8 cellular contexts compared by ENCODE assay signal in genomic region chr9:106862946-106863740, GRCh38. TPM values are rescaled to one million over a fixed set of nuclear protein-coding genes. Genes with fewer than 3 reads are reported as not detected.
DNase-seq lines count a peak whose midpoint lies in the region; TF ChIP-seq lines count a peak whose summit lies in the region.

TSS of gene ZNF462 (plus strand) at chr9:106863166. CDS start at chr9:106923384, 60,218 bp downstream.

- CTCF ChIA-PET in activated naive CD4-positive, alpha-beta T cell treated with anti-CD3 and anti-CD28 coated beads, Interleukin-2, amount 10 ng/mL, durations not matched to agents 7 days and 5 days (lab: Charles Lee), result no interaction called here
- CTCF ChIA-PET in mammary epithelial cell (lab: Charles Lee; ENCODE audit: low non-redundant PET), result no interaction called here

- H3K36me3 ChIP-seq in mammary epithelial cell (ENCODE audit: insufficient read depth, low read length), result no peaks in the 10 kb centered on the region

- in situ Hi-C loops in mammary epithelial cell (cut with MboI; ENCODE audit: low sequenced_read_pairs in 2 of 2), result loop anchor here in 1 of 2 donors (10.0 to 25.0 kb wide), 2 partner anchors 92 to 426 kb away; no protein-coding TSS in a partner anchor

- H3K4me2 ChIP-seq in mammary epithelial cell (ENCODE audit: insufficient read depth, low read depth, low read length), result peak within 1 kb of the TSS; percentile 85

- peaks cover 68% of the 10 kb centered on the region for H3K79me2 ChIP-seq in mammary epithelial cell (ENCODE audit: insufficient read depth, low read length)

- TF ChIP-seq CTCF in mammary epithelial cell (conservative IDR thresholded peaks at IDR 0.05 in 1 of 2, IDR thresholded peaks at IDR 0.05 in 1 of 2; ENCODE audit: extremely low read depth in 1 of 2, insufficient read depth in 1 of 2, low read depth in 1 of 2, low read length in 2 of 2), result no peak

- no peaks in the 10 kb centered on the region for H3K9me3 ChIP-seq in mammary epithelial cell (replicated peaks; ENCODE audit: insufficient read depth, low read length)

- peak within 1 kb of the TSS; percentile 5 for H3K27ac Mint-ChIP-seq in activated naive CD4-positive, alpha-beta T cell treated with anti-CD3 and anti-CD28 coated beads, Interleukin-2, amount 10 ng/mL, durations not matched to agents 7 days and 5 days

- peak within 1 kb of the TSS; percentile 92 for H2AFZ ChIP-seq in mammary epithelial cell (ENCODE audit: low read depth, low read length)

- H3K9me3 Mint-ChIP-seq in activated naive CD4-positive, alpha-beta T cell treated with anti-CD3 and anti-CD28 coated beads, Interleukin-2, amount 10 ng/mL, durations not matched to agents 7 days and 5 days, result no peaks in the 10 kb centered on the region

- H3K4me3 Mint-ChIP-seq in activated naive CD4-positive, alpha-beta T cell treated with anti-CD3 and anti-CD28 coated beads, Interleukin-2, amount 10 ng/mL, durations not matched to agents 7 days and 5 days, result peak within 1 kb of the TSS; percentile 75

- no peaks in the 10 kb centered on the region for H3K27me3 ChIP-seq in mammary epithelial cell (ENCODE audit: insufficient read depth, low read length)

- no TSS peak for BruUV-seq in mammary epithelial cell (replicated peaks; lab: Mats Ljungman, UMichigan)

- H3K4me3 ChIP-seq in mammary epithelial cell (replicated peaks in 1 of 3; ENCODE audit: insufficient read depth in 1 of 3, low read depth in 2 of 3, low read length in 3 of 3), result peak within 1 kb of the TSS; percentile 86 to 99 (median 91)
- H3K4me3 ChIP-seq in skeletal muscle cell (ENCODE audit: low read depth, low read length), result peak within 1 kb of the TSS; percentile 86

- 3% methylated on average over 6 of the region's 29 CpGs for WGBS in mammary epithelial cell (ENCODE audit: low coverage, missing lambda C conversion rate)

- peak within 1 kb of the TSS; percentile 84 for H3K27ac ChIP-seq in mammary epithelial cell (ENCODE audit: insufficient read depth, low read depth, low read length)

- peaks cover 30% of the 10 kb centered on the region for H3K4me1 Mint-ChIP-seq in activated naive CD4-positive, alpha-beta T cell treated with anti-CD3 and anti-CD28 coated beads, Interleukin-2, amount 10 ng/mL, durations not matched to agents 7 days and 5 days

- peaks cover 24% of the 10 kb centered on the region for H3K4me1 ChIP-seq in mammary epithelial cell (ENCODE audit: insufficient read depth, low read length)

- no peaks in the 10 kb centered on the region for H4K20me1 ChIP-seq in mammary epithelial cell (ENCODE audit: insufficient read depth, low read length)

- peaks cover 71% of the 10 kb centered on the region for H3K27me3 Mint-ChIP-seq in activated naive CD4-positive, alpha-beta T cell treated with anti-CD3 and anti-CD28 coated beads, Interleukin-2, amount 10 ng/mL, durations not matched to agents 7 days and 5 days

- intact Hi-C loops in mammary epithelial cell (cut with micrococcal nuclease), result loop anchor here (1.0 to 5.0 kb wide), 11 partner anchors 70 to 1021 kb away; no protein-coding TSS in a partner anchor

- dilution Hi-C loops in mammary epithelial cell (cut with HindIII; ENCODE audit: low sequenced_read_pairs), result no loop called here

- peak within 1 kb of the TSS; percentile 77 for H3K9ac ChIP-seq in mammary epithelial cell (ENCODE audit: insufficient read depth, low read length)

- peaks cover 8% of the 10 kb centered on the region for H3K36me3 Mint-ChIP-seq in activated naive CD4-positive, alpha-beta T cell treated with anti-CD3 and anti-CD28 coated beads, Interleukin-2, amount 10 ng/mL, durations not matched to agents 7 days and 5 days

- DNase-seq in activated naive CD4-positive, alpha-beta T cell treated with anti-CD3 and anti-CD28 coated beads, Interleukin-2, amount 10 ng/mL, durations not matched to agents 7 days and 5 days, result no peak
- no peak for DNase-seq in activated naive CD4-positive, alpha-beta T cell (lab: John Stamatoyannopoulos, UW)
- DNase-seq in NCI-H82 treated with DMSO at 0.1 percent for 48 hours (lab: John Stamatoyannopoulos, UW; ENCODE audit: unreplicated experiment) (peak; percentile 66), mammary epithelial cell (peak; percentile 76), iPS-NIHi11 (ENCODE audit: low spot score) (peak; percentile 50), skeletal muscle cell (ENCODE audit: low read depth) (no peak), KG1 (lab: John Stamatoyannopoulos, UW) (no peak), NCI-H187 treated with DMSO at 0.1 percent for 48 hours (lab: John Stamatoyannopoulos, UW) (no peak)

RNA-seq across cellular contexts. Expression of gene ZNF462, which starts in this region (rescaled TPM):
- total RNA-seq in mammary epithelial cell, result 10 to 100 TPM; 28.0 to 43.9 TPM
- 9.1 TPM for polyA plus RNA-seq in mammary epithelial cell
- polyA minus RNA-seq in mammary epithelial cell, result 178 TPM

Comparison
In these comparisons a context has a peak if more than half of its experiments do, and no peak if none do; other contexts are left out.
1. DNase-seq: peak in NCI-H82 treated with DMSO at 0.1 percent for 48 hours (single experiment), mammary epithelial cell (single experiment) and iPS-NIHi11 (single experiment); none in activated naive CD4-positive, alpha-beta T cell treated with anti-CD3 and anti-CD28 coated beads, Interleukin-2, amount 10 ng/mL, durations not matched to agents 7 days and 5 days (single experiment), activated naive CD4-positive, alpha-beta T cell (0 of 4), skeletal muscle cell (single experiment), KG1 (single experiment) and NCI-H187 treated with DMSO at 0.1 percent for 48 hours (single experiment).